19 cellular contexts compared by ENCODE assay signal in the genomic region with DNA sequence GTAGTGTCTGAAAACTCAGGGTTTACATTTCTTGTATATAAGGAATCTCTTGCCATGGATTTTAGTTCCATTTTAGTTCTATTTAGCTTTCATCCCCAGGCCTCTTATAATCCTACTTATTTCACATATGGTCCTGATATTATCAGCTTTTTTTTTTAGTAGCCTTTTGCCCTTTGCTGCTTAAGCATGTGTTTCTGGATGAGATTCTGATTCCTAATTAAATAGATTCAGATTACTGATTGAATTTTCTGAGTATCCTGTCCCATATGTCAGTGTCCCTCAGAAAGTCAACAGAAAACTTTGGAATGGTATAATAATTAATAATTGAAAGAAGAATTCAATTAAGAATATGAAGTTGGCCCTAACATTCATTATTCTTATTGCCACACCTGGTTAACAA.
DNase-seq lines count a peak whose midpoint lies in the region; ATAC-seq, FAIRE-seq and TF ChIP-seq lines count a peak whose summit lies in the region.
"Had no signal": no experiment of that assay in that cellular context is flagged by ENCODE, and none has a peak within 500 bp of the region (broad histone marks: within the 10 kb centered on the region; RNA-seq: fewer than 3 reads in every experiment).

No MANE protein-coding gene starts in this region.

- peaks cover 0 to 65% (median 34%) of the 10 kb centered on the region in 4 donors for H3K4me1 ChIP-seq in tibial nerve
- H3K4me1 ChIP-seq: Caco-2 had no signal

- H3K27me3 ChIP-seq in tibial nerve, result no peaks in the 10 kb centered on the region

- DNase-seq in NCI-H2171 treated with DMSO at 0.1 percent for 48 hours (lab: John Stamatoyannopoulos, UW), result peak; percentile 67
- no peak for DNase-seq in NCI-H2171 (lab: John Stamatoyannopoulos, UW)
- DNase-seq in NCI-H82 treated with DMSO at 0.1 percent for 48 hours (lab: John Stamatoyannopoulos, UW; ENCODE audit: unreplicated experiment), result peak; percentile 86
- no peak for DNase-seq in tibial nerve (ENCODE audit: low spot score in 2 of 2)
- no peak for DNase-seq in ecto neural progenitor cell (ENCODE audit: low spot score)
- DNase-seq in GM12891 (ENCODE audit: insufficient read length, low spot score), result no peak
- no peak for DNase-seq in activated CD8-positive, alpha-beta memory T cell treated with anti-CD3 and anti-CD28 coated beads for 24 hours
- DNase-seq: AML-193; Caco-2; CD4-positive, alpha-beta T cell; GM23248 had no signal

- no peak overlapping the region for H3K27ac ChIP-seq in tibial nerve
- H3K27ac ChIP-seq: 22Rv1, A549, C4-2B had no signal

- TF ChIP-seq POLR2A in tibial nerve (IDR thresholded peaks at IDR 0.05), result no peak
- TF ChIP-seq POLR2A in GM12891 (IDR thresholded peaks at IDR 0.05; ENCODE audit: low read depth, low read length), result no peak

- no peaks in the 10 kb centered on the region for H3K36me3 ChIP-seq in tibial nerve
- H3K36me3 ChIP-seq: HAP-1 had no signal

- no peak for TF ChIP-seq EP300 in tibial nerve (IDR thresholded peaks at IDR 0.05)

- FAIRE-seq in GM12891 (lab: Jason Lieb, UNC), result no peak
- FAIRE-seq: A549, GM12892, GM18507, HepG2 had no signal

- H3K4me3 ChIP-seq in tibial nerve, result no peak overlapping the region
- H3K4me3 ChIP-seq: A549, GM23248, HAP-1 had no signal

- ATAC-seq in SK-N-SH treated with all-trans-retinoic acid at 6 μM for 48 hours, result no peak
- ATAC-seq: A549, HepG2 had no signal

- no peaks in the 10 kb centered on the region for H3K9me3 ChIP-seq in tibial nerve
- H3K9me3 ChIP-seq: A549, Caco-2, HAP-1 had no signal

- TF ChIP-seq CTCF in tibial nerve (IDR thresholded peaks at IDR 0.05), result no peak

TF ChIP-seq in SK-N-SH treated with all-trans-retinoic acid at 6 μM for 48 hours, 23 proteins besides CTCF, POLR2A, EP300 and RAD21 (continues in another document):
- TF ChIP-seq ZC3H10 (CRISPR knock-in tag; IDR thresholded peaks at IDR 0.05) (no peak), TCF4 (CRISPR knock-in tag; IDR thresholded peaks at IDR 0.05; ENCODE audit: borderline replicate concordance) (peak; percentile 95), ESRRG (CRISPR knock-in tag; IDR thresholded peaks at IDR 0.05) (no peak), ISL1 (CRISPR knock-in tag; IDR thresholded peaks at IDR 0.05) (peak; percentile 55), PPARA (CRISPR knock-in tag; IDR thresholded peaks at IDR 0.05; ENCODE audit: borderline replicate concordance) (no peak), TOX (CRISPR knock-in tag; IDR thresholded peaks at IDR 0.05; ENCODE audit: borderline replicate concordance) (no peak), ZFP3 (CRISPR knock-in tag; IDR thresholded peaks at IDR 0.05) (no peak), GLIS3 (CRISPR knock-in tag; IDR thresholded peaks at IDR 0.05) (no peak), CSDC2 (CRISPR knock-in tag; IDR thresholded peaks at IDR 0.05) (no peak), RARB (CRISPR knock-in tag; IDR thresholded peaks at IDR 0.05) (no peak), ZNF70 (CRISPR knock-in tag; IDR thresholded peaks at IDR 0.05) (0 out of 2 replicates have a peak, but pooled peaks have one; percentile 42), ZNF8 (CRISPR knock-in tag; IDR thresholded peaks at IDR 0.05) (no peak), OSR1 (CRISPR knock-in tag; IDR thresholded peaks at IDR 0.05) (no peak)
- TF ChIP-seq, protein P1, sequence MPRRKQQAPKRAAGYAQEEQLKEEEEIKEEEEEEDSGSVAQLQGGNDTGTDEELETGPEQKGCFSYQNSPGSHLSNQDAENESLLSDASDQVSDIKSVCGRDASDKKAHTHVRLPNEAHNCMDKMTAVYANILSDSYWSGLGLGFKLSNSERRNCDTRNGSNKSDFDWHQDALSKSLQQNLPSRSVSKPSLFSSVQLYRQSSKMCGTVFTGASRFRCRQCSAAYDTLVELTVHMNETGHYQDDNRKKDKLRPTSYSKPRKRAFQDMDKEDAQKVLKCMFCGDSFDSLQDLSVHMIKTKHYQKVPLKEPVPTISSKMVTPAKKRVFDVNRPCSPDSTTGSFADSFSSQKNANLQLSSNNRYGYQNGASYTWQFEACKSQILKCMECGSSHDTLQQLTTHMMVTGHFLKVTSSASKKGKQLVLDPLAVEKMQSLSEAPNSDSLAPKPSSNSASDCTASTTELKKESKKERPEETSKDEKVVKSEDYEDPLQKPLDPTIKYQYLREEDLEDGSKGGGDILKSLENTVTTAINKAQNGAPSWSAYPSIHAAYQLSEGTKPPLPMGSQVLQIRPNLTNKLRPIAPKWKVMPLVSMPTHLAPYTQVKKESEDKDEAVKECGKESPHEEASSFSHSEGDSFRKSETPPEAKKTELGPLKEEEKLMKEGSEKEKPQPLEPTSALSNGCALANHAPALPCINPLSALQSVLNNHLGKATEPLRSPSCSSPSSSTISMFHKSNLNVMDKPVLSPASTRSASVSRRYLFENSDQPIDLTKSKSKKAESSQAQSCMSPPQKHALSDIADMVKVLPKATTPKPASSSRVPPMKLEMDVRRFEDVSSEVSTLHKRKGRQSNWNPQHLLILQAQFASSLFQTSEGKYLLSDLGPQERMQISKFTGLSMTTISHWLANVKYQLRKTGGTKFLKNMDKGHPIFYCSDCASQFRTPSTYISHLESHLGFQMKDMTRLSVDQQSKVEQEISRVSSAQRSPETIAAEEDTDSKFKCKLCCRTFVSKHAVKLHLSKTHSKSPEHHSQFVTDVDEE (CRISPR knock-in tag; IDR thresholded peaks at IDR 0.05), result 0 out of 2 replicates have a peak, but pooled peaks have one; percentile 39
- TF ChIP-seq, protein P2, sequence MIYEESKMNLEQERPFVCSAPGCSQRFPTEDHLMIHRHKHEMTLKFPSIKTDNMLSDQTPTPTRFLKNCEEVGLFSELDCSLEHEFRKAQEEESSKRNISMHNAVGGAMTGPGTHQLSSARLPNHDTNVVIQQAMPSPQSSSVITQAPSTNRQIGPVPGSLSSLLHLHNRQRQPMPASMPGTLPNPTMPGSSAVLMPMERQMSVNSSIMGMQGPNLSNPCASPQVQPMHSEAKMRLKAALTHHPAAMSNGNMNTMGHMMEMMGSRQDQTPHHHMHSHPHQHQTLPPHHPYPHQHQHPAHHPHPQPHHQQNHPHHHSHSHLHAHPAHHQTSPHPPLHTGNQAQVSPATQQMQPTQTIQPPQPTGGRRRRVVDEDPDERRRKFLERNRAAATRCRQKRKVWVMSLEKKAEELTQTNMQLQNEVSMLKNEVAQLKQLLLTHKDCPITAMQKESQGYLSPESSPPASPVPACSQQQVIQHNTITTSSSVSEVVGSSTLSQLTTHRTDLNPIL (CRISPR knock-in tag; IDR thresholded peaks at IDR 0.05; ENCODE audit: low read depth), result no peak

TF ChIP-seq in GM12891, 5 proteins besides CTCF, POLR2A, EP300 and RAD21:
- TF ChIP-seq POLR2AphosphoS5 (IDR thresholded peaks at IDR 0.05; ENCODE audit: low read depth, low read length), result no peak

Comparison
In these comparisons a context has a peak if more than half of its experiments do, and no peak if none do; other contexts are left out.
1. DNase-seq: peak in NCI-H2171 treated with DMSO at 0.1 percent for 48 hours (single experiment) and NCI-H82 treated with DMSO at 0.1 percent for 48 hours (single experiment); none in NCI-H2171 (single experiment), tibial nerve (0 of 2), ecto neural progenitor cell (single experiment), GM12891 (single experiment) and activated CD8-positive, alpha-beta memory T cell treated with anti-CD3 and anti-CD28 coated beads for 24 hours (single experiment).